In the genomic region with DNA sequence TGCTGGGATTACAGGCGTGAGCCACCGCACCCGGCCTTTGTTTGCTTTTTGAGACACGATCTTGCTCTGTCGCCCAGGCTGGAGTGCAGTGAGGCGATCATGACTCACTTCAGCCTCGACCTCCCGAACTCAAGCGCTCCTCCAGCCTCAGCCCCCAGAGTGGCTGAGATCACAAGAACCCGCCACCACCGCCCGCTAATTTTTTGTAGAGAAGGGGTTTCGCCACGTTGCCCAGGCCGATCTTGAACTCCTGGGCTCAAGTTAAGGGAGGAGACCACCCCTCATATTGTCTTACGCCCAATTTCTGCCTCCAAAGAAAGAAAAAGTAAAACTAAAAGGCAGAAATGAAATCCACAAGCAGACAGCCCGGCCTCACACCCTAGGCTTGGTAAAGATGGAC, we compare ENCODE assay signal across 1 cellular context.
TF ChIP-seq lines count a peak whose summit lies in the region.

No MANE protein-coding gene starts in this region.

TF ChIP-seq in HepG2, 621 proteins besides CTCF, POLR2A, EP300 and RAD21:
- no peak for TF ChIP-seq ZBTB20 (CRISPR knock-in tag; IDR thresholded peaks at IDR 0.05; ENCODE audit: borderline replicate concordance, low read depth)
- no peak for TF ChIP-seq POGK (CRISPR knock-in tag; conservative IDR thresholded peaks at IDR 0.05)
- 0 out of 2 replicates have a peak, but pooled peaks have one; percentile 1 for TF ChIP-seq ZNF460 (CRISPR knock-in tag; IDR thresholded peaks at IDR 0.05; ENCODE audit: borderline replicate concordance)
- TF ChIP-seq FOXK1 (CRISPR knock-in tag; IDR thresholded peaks at IDR 0.05; ENCODE audit: borderline replicate concordance, low read depth) = no peak
